11 cellular contexts compared by ENCODE assay signal in the genomic region with DNA sequence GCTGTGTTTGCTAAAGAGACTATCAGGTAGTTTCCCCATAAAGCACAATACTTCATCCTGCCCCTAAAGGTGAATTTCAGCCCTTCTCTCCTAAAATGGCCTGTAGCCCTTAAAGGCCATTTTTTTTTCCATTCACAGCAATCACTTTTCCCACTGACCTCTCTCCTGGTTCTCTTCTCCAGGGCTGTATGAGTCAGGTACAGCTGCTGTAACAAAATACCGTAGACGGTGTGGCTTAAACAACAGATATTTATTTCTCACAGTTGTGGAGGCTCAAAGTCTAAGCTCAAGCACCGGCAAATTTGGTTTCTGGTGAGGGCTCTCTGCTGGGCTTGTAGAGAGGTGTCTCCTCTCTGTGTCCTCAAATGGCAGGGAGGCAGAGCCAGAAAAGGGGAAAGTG.
"Had no signal": no experiment of that assay in that cellular context is flagged by ENCODE, and none has a peak within 500 bp of the region (broad histone marks: within the 10 kb centered on the region; RNA-seq: fewer than 3 reads in every experiment).

No MANE protein-coding gene starts in this region.

- H3K9me3 ChIP-seq: HAP-1 had no signal

- H2AFZ ChIP-seq: GM23248, GM23338 had no signal

- H3K9ac ChIP-seq: GM23248 had no signal

- FAIRE-seq: H1, H54 had no signal

- H3K4me2 ChIP-seq: GM23338 had no signal

- ATAC-seq: GM23338, HCT116 had no signal

- H3K4me3 Mint-ChIP-seq: GM23338, H9, HFFc6 had no signal

- H3K27ac Mint-ChIP-seq: GM23338, H9, HFFc6 had no signal

- H3K4me1 Mint-ChIP-seq: GM23338 had no signal

- H3K27ac ChIP-seq: GM23248 had no signal

- DNase-seq: GM23248, GOT3, H7, H9, HCEC 1CT, HFFc6 had no signal

- H3K36me3 ChIP-seq: HAP-1 had no signal

- H3K4me3 ChIP-seq: GM23248, GM23338, HAP-1 had no signal

- H3K4me1 ChIP-seq: HAP-1 had no signal
